ENCODE assay signal across 22 cellular contexts in the genomic region with DNA sequence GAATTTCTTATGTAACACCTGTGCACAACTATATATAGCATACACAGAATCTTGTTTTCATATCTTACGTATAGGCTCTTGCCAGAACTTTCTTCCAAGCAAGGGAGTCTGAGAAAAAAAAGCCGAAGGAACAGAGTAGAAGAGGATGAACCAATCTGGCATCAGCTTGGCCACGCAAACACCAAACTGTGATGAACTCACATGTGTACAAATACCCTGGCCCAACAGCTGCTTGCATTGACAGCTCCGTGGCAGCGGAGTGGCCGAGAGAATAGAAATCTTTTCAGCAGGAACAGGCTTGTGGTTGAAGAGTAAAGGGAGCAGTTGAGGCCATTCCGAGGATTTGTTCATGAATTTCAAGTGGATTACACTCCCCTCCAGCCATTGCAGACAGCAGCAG.
DNase-seq lines count a peak whose midpoint lies in the region; ATAC-seq and TF ChIP-seq lines count a peak whose summit lies in the region.
"Had no signal": no experiment of that assay in that cellular context is flagged by ENCODE, and none has a peak within 500 bp of the region (broad histone marks: within the 10 kb centered on the region; RNA-seq: fewer than 3 reads in every experiment).

No MANE protein-coding gene starts in this region.

- intact Hi-C loops in PC-9 (cut with micrococcal nuclease; ENCODE audit: unreplicated experiment) (no loop called here), left ventricle myocardium superior (cut with micrococcal nuclease) (no loop called here), posterior vena cava (cut with DNase I) (no loop called here)
- intact Hi-C loops in activated T-helper 1 cell treated with anti-CD3 and anti-CD28 coated beads, Interleukin-12 subunit alpha, Interleukin-12 subunit beta, Interleukin-2, Interleukin-4 antibody, amounts not matched to agents 30 ng/mL and 10 ng/mL and 1 ng/mL, durations not matched to agents 14 hours and 24 hours and 36 hours (cut with micrococcal nuclease), result no loop called here

- no peaks in the 10 kb centered on the region for H3K79me2 ChIP-seq in GM23338 (replicated peaks; ENCODE audit: insufficient read depth)
- no peaks in the 10 kb centered on the region for H3K79me2 ChIP-seq in PC-9 (ENCODE audit: low read depth)

- H2AFZ ChIP-seq in GM23338 (peak overlapping the region; percentile 83), PC-9 (no peak overlapping the region)

- H3K4me2 ChIP-seq in GM23338 (no peak overlapping the region), PC-9 (peak overlapping the region; percentile 4; the same call in 1 of the 2 replicates)

- H3K4me3 ChIP-seq in GM23338, result no peak overlapping the region
- no peak overlapping the region for H3K4me3 ChIP-seq in PC-9
- H3K4me3 ChIP-seq: esophagus muscularis mucosa, prostate gland had no signal

- POLR2A ChIA-PET in PC-9 (lab: Charles Lee; ENCODE audit: unreplicated experiment), result no interaction called here

- no peaks in the 10 kb centered on the region for H3K36me3 Mint-ChIP-seq in GM23338 (ENCODE audit: low read depth)
- no peaks in the 10 kb centered on the region for H3K36me3 Mint-ChIP-seq in activated T-helper 1 cell treated with anti-CD3 and anti-CD28 coated beads, Interleukin-12 subunit alpha, Interleukin-12 subunit beta, Interleukin-2, Interleukin-4 antibody, amounts not matched to agents 30 ng/mL and 10 ng/mL and 1 ng/mL, durations not matched to agents 14 hours and 24 hours and 36 hours (ENCODE audit: low read depth)

- peaks cover 24% of the 10 kb centered on the region; the same call in 2 of the 3 replicates for H3K4me1 Mint-ChIP-seq in GM23338
- no peaks in the 10 kb centered on the region for H3K4me1 Mint-ChIP-seq in activated T-helper 1 cell treated with anti-CD3 and anti-CD28 coated beads, Interleukin-12 subunit alpha, Interleukin-12 subunit beta, Interleukin-2, Interleukin-4 antibody, amounts not matched to agents 30 ng/mL and 10 ng/mL and 1 ng/mL, durations not matched to agents 14 hours and 24 hours and 36 hours (ENCODE audit: low read depth)
- H3K4me1 Mint-ChIP-seq: activated CD4-positive, alpha-beta T cell treated with anti-CD3 and anti-CD28 coated beads, Interleukin-2, amount 10 ng/mL, durations not matched to agents 7 days and 5 days had no signal

- peaks cover 11% of the 10 kb centered on the region for H3K27me3 Mint-ChIP-seq in GM23338 (ENCODE audit: insufficient read depth, low read depth, poor library complexity)
- peaks cover 9% of the 10 kb centered on the region for H3K27me3 Mint-ChIP-seq in activated T-helper 1 cell treated with anti-CD3 and anti-CD28 coated beads, Interleukin-12 subunit alpha, Interleukin-12 subunit beta, Interleukin-2, Interleukin-4 antibody, amounts not matched to agents 30 ng/mL and 10 ng/mL and 1 ng/mL, durations not matched to agents 14 hours and 24 hours and 36 hours (ENCODE audit: insufficient read depth)
- H3K27me3 Mint-ChIP-seq: activated CD4-positive, alpha-beta T cell treated with anti-CD3 and anti-CD28 coated beads, Interleukin-2, amount 10 ng/mL, durations not matched to agents 7 days and 5 days had no signal

- H3K36me3 ChIP-seq in GM23338 (ENCODE audit: insufficient read depth) (no peaks in the 10 kb centered on the region), PC-9 (ENCODE audit: low read depth) (no peaks in the 10 kb centered on the region)
- H3K36me3 ChIP-seq: esophagus muscularis mucosa, prostate gland had no signal

- DNase-seq in GM23338 (ENCODE audit: low spot score), result no peak
- no peak for DNase-seq in PC-9
- DNase-seq in left ventricle myocardium superior, result no peak
- peak; percentile 48 for DNase-seq in posterior vena cava (ENCODE audit: low spot score)
- no peak for DNase-seq in activated T-helper 1 cell treated with anti-CD3 and anti-CD28 coated beads, Interleukin-12 subunit alpha, Interleukin-12 subunit beta, Interleukin-2, Interleukin-4 antibody, amounts not matched to agents 30 ng/mL and 10 ng/mL and 1 ng/mL, durations not matched to agents 14 hours and 24 hours and 36 hours (ENCODE audit: low spot score)
- no peak for DNase-seq in NCI-H2227 treated with DMSO at 0.1 percent for 48 hours (lab: John Stamatoyannopoulos, UW)
- DNase-seq in CD1c-positive myeloid dendritic cell (ENCODE audit: extremely low spot score), result no peak
- DNase-seq in NCI-H128 (lab: John Stamatoyannopoulos, UW; ENCODE audit: unreplicated experiment), result no peak
- DNase-seq: activated CD4-positive, alpha-beta T cell treated with anti-CD3 and anti-CD28 coated beads, Interleukin-2, amount 10 ng/mL, durations not matched to agents 7 days and 5 days; activated CD8-positive, alpha-beta memory T cell treated with anti-CD3 and anti-CD28 coated beads, Interleukin-2, amount 50 U/mL, for 48 hours; activated effector memory CD4-positive, alpha-beta T cell treated with anti-CD3 and anti-CD28 coated beads, Interleukin-2, amount 50 U/mL, for 16 hours; central memory CD4-positive, alpha-beta T cell; DND-41; MV-4-11; NCI-H2029 treated with DMSO at 0.1 percent for 48 hours; NCI-H510A treated with DMSO at 0.1 percent for 48 hours; SHP77 treated with DMSO at 0.1 percent for 48 hours; stimulated activated CD4-positive, alpha-beta T cell treated with anti-CD3 and anti-CD28 coated beads, Interleukin-12 subunit alpha, Interleukin-12 subunit beta, amount 100 ng/mL, for 4 hours; T-helper 1 cell had no signal

- H4K20me1 ChIP-seq in GM23338 (replicated peaks; ENCODE audit: insufficient read depth), result no peaks in the 10 kb centered on the region
- H4K20me1 ChIP-seq in PC-9 (ENCODE audit: insufficient read depth), result no peaks in the 10 kb centered on the region

- no peaks in the 10 kb centered on the region for H3F3A ChIP-seq in GM23338 (replicated peaks; ENCODE audit: low read depth)
- H3F3A ChIP-seq in PC-9 (ENCODE audit: insufficient read depth, low read depth), result no peaks in the 10 kb centered on the region

- H3K27ac ChIP-seq in GM23338 (ENCODE audit: low read depth) (no peak overlapping the region), PC-9 (no peak overlapping the region)
- H3K27ac ChIP-seq: esophagus muscularis mucosa, prostate gland had no signal

- H3K4me1 ChIP-seq in GM23338 (ENCODE audit: insufficient read depth) (peaks cover 21% of the 10 kb centered on the region), PC-9 (replicated peaks; ENCODE audit: insufficient read depth) (no peaks in the 10 kb centered on the region)
- H3K4me1 ChIP-seq: esophagus muscularis mucosa, prostate gland had no signal

- no peaks in the 10 kb centered on the region; the same call in 1 of the 3 replicates for H3K9me3 Mint-ChIP-seq in GM23338
- H3K9me3 Mint-ChIP-seq in activated T-helper 1 cell treated with anti-CD3 and anti-CD28 coated beads, Interleukin-12 subunit alpha, Interleukin-12 subunit beta, Interleukin-2, Interleukin-4 antibody, amounts not matched to agents 30 ng/mL and 10 ng/mL and 1 ng/mL, durations not matched to agents 14 hours and 24 hours and 36 hours, result peaks cover 8% of the 10 kb centered on the region

- H3K9me2 ChIP-seq in GM23338 (ENCODE audit: insufficient read depth), result peaks cover 7% of the 10 kb centered on the region
- no peaks in the 10 kb centered on the region for H3K9me2 ChIP-seq in PC-9 (ENCODE audit: insufficient read depth)

- ATAC-seq in GM23338 (no peak), left ventricle myocardium superior (peak; percentile 53)
- ATAC-seq: HCT116 had no signal

- no TSS peak for BruUV-seq in PC-9 (replicated peaks; lab: Mats Ljungman, UMichigan)

- TF ChIP-seq CTCF in GM23338 (conservative IDR thresholded peaks at IDR 0.05; ENCODE audit: low read depth in 2 of 2), result no peak
- no peak for TF ChIP-seq CTCF in PC-9 (conservative IDR thresholded peaks at IDR 0.05)

- no peak overlapping the region for H3K27ac Mint-ChIP-seq in GM23338
- H3K27ac Mint-ChIP-seq in activated T-helper 1 cell treated with anti-CD3 and anti-CD28 coated beads, Interleukin-12 subunit alpha, Interleukin-12 subunit beta, Interleukin-2, Interleukin-4 antibody, amounts not matched to agents 30 ng/mL and 10 ng/mL and 1 ng/mL, durations not matched to agents 14 hours and 24 hours and 36 hours, result no peak overlapping the region
- H3K27ac Mint-ChIP-seq: activated CD4-positive, alpha-beta T cell treated with anti-CD3 and anti-CD28 coated beads, Interleukin-2, amount 10 ng/mL, durations not matched to agents 7 days and 5 days had no signal

- H3K9me3 ChIP-seq in PC-9 (ENCODE audit: insufficient read depth, low read depth), result no peaks in the 10 kb centered on the region
- H3K9me3 ChIP-seq: esophagus muscularis mucosa, prostate gland had no signal

- no peak overlapping the region for H3K4me3 Mint-ChIP-seq in GM23338
- H3K4me3 Mint-ChIP-seq in activated T-helper 1 cell treated with anti-CD3 and anti-CD28 coated beads, Interleukin-12 subunit alpha, Interleukin-12 subunit beta, Interleukin-2, Interleukin-4 antibody, amounts not matched to agents 30 ng/mL and 10 ng/mL and 1 ng/mL, durations not matched to agents 14 hours and 24 hours and 36 hours, result no peak overlapping the region
- H3K4me3 Mint-ChIP-seq: activated CD4-positive, alpha-beta T cell treated with anti-CD3 and anti-CD28 coated beads, Interleukin-2, amount 10 ng/mL, durations not matched to agents 7 days and 5 days had no signal

- H3K27me3 ChIP-seq in GM23338 (ENCODE audit: insufficient read depth), result no peaks in the 10 kb centered on the region
- peaks cover 77% of the 10 kb centered on the region for H3K27me3 ChIP-seq in PC-9 (ENCODE audit: insufficient read depth, low read depth)
- H3K27me3 ChIP-seq: esophagus muscularis mucosa had no signal

- CTCF ChIA-PET in PC-9 (lab: Charles Lee), result no interaction called here

TF ChIP-seq in GM23338, 12 proteins besides CTCF, POLR2A, EP300 and RAD21 (continues in another document):
- TF ChIP-seq, protein P1, sequence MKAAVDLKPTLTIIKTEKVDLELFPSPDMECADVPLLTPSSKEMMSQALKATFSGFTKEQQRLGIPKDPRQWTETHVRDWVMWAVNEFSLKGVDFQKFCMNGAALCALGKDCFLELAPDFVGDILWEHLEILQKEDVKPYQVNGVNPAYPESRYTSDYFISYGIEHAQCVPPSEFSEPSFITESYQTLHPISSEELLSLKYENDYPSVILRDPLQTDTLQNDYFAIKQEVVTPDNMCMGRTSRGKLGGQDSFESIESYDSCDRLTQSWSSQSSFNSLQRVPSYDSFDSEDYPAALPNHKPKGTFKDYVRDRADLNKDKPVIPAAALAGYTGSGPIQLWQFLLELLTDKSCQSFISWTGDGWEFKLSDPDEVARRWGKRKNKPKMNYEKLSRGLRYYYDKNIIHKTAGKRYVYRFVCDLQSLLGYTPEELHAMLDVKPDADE (IDR thresholded peaks at IDR 0.05), result no peak
- TF ChIP-seq EZH2 (IDR thresholded peaks at IDR 0.05; ENCODE audit: low read depth, unreplicated experiment) (no peak), NANOG (IDR thresholded peaks at IDR 0.05; ENCODE audit: borderline replicate concordance) (no peak), EZH2phosphoT487 (IDR thresholded peaks at IDR 0.05; ENCODE audit: unreplicated experiment) (no peak), ZNF331 (CRISPR knock-in tag; IDR thresholded peaks at IDR 0.05; ENCODE audit: low read depth) (no peak), CREB1 (CRISPR knock-in tag; IDR thresholded peaks at IDR 0.05; ENCODE audit: low read depth) (no peak), ZNF114 (CRISPR knock-in tag; IDR thresholded peaks at IDR 0.05) (no peak), POLR2AphosphoS5 (IDR thresholded peaks at IDR 0.05; ENCODE audit: low read depth) (no peak)
